25 cellular contexts compared by ENCODE assay signal in the genomic region with DNA sequence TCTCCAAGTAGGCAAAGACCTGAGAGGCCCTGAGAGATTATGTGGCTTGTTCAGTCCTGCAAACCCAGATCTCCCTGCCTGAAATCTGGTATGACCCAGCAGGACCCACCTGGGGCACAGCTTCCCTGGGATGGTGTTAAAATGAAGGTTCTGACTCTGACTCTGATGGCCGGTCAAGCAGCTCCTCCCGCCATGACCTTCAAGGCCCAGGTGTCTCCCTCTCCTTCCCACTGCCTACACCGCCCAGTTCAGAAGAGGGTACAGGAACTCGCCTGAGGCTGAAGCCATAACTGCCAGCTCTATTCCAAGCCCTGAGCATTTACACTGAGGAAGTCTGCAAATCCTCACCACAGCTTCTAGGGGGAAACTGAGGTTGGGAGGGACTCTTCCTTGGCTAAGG. TPM values are rescaled to one million over a fixed set of nuclear protein-coding genes. Genes with fewer than 3 reads are reported as not detected.
"Had no signal": no experiment of that assay in that cellular context is flagged by ENCODE, and none has a peak within 500 bp of the region (broad histone marks: within the 10 kb centered on the region; RNA-seq: fewer than 3 reads in every experiment).

No MANE protein-coding gene starts in this region.

- ATAC-seq: activated CD8-positive, alpha-beta memory T cell treated with anti-CD3 and anti-CD28 coated beads, Interleukin-2, amount 10 ng/mL, durations not matched to agents 7 days and 5 days; activated T-cell treated with anti-CD3 and anti-CD28 coated beads, Interleukin-2, amount 50 U/mL, for 4 hours; K562; T-cell had no signal

- H3K4me3 Mint-ChIP-seq: activated CD4-positive, alpha-beta T cell treated with anti-CD3 and anti-CD28 coated beads, Interleukin-2, amount 10 ng/mL, durations not matched to agents 7 days and 5 days; activated CD8-positive, alpha-beta memory T cell treated with anti-CD3 and anti-CD28 coated beads, Interleukin-2, amount 10 ng/mL, durations not matched to agents 7 days and 5 days; activated naive CD4-positive, alpha-beta T cell treated with anti-CD3 and anti-CD28 coated beads for 36 hours; activated naive CD8-positive, alpha-beta T cell; activated T-cell treated with anti-CD3 and anti-CD28 coated beads, Interleukin-2, amount 50 U/mL, for 4 hours; brain; T-cell had no signal

- H3K4me1 Mint-ChIP-seq: brain had no signal

- H3K27me3 Mint-ChIP-seq: activated CD8-positive, alpha-beta memory T cell treated with anti-CD3 and anti-CD28 coated beads, Interleukin-2, amount 10 ng/mL, durations not matched to agents 7 days and 5 days; activated naive CD8-positive, alpha-beta T cell; T-cell had no signal

- H3K36me3 Mint-ChIP-seq: brain had no signal

- H3K27ac ChIP-seq: SK-N-MC had no signal

- DNase-seq: activated CD4-positive, alpha-beta T cell treated with anti-CD3 and anti-CD28 coated beads, Interleukin-2, amount 10 ng/mL, durations not matched to agents 7 days and 5 days; activated CD4-positive, CD25-positive, alpha-beta regulatory T cell; activated gamma-delta T cell; activated naive CD4-positive, alpha-beta T cell treated with anti-CD3 and anti-CD28 coated beads for 36 hours; activated T-cell treated with anti-CD3 and anti-CD28 coated beads, Interleukin-2, amount 50 U/mL, for 4 hours; amygdala; Karpas-422; MM.1S; NCI-H1105; NCI-H1436; NCI-H1694 treated with DMSO at 0.1 percent for 48 hours; NCI-H2029 treated with DMSO at 0.1 percent for 48 hours; NCI-H345; NCI-H510A; NCI-H526 treated with DMSO at 0.1 percent for 48 hours; NCI-H82; T-cell; T-helper 2 cell; T1000 had no signal

- H3K4me3 ChIP-seq: K562, SK-N-MC had no signal

- H3K27ac Mint-ChIP-seq: activated CD4-positive, alpha-beta T cell treated with anti-CD3 and anti-CD28 coated beads, Interleukin-2, amount 10 ng/mL, durations not matched to agents 7 days and 5 days; activated CD8-positive, alpha-beta memory T cell treated with anti-CD3 and anti-CD28 coated beads, Interleukin-2, amount 10 ng/mL, durations not matched to agents 7 days and 5 days; activated naive CD4-positive, alpha-beta T cell treated with anti-CD3 and anti-CD28 coated beads for 36 hours; activated naive CD8-positive, alpha-beta T cell; brain; T-cell had no signal

RNA-seq across cellular contexts. Expression of a gene that starts 5.9 kb away (rescaled TPM):
- total RNA-seq: K562, OCI-LY7 had no signal
- polyA plus RNA-seq: K562 had no signal
